Comparison of ENCODE assay signal across 8 cellular contexts in the genomic region with DNA sequence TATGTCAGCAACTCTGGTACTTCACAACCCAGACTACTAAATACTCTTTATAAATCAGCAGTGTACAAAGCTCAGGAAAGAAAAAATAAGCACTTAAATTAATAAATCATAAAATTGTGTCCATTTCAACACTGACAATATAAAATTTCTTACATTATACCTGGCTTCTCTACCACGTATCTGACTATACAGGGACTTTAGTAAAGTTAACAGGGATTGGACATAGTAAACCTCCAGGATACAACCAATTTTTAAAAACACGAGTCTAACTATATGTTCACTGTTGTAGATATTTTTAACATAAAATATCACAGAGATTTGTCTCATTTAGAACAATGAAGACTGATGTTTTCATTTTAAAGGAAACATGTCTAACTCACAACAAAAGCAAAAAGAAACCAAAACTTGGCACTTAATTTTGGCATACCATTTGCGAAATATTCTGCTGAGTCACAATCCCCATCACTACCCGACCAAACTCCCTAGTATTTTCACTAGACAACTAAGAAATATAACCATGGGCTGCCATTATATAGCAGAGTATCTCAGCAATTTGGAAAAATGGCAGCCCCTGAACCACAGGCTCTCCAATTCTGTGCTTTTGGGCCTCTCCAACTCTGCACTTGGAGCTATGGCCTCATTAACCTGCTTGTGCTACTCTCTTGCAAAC. TPM values are rescaled to one million over a fixed set of nuclear protein-coding genes. Genes with fewer than 3 reads are reported as not detected.
DNase-seq lines count a peak whose midpoint lies in the region; ATAC-seq lines count a peak whose summit lies in the region.

No MANE protein-coding gene starts in this region.

- H3K4me1 Mint-ChIP-seq in central memory CD8-positive, alpha-beta T cell = peaks cover 54% of the 10 kb centered on the region

- no peak overlapping the region for H3K14ac ChIP-seq in trophoblast cell (ENCODE audit: low read length)

- H3K36me3 Mint-ChIP-seq in central memory CD8-positive, alpha-beta T cell (ENCODE audit: insufficient read depth) = peaks cover under 1% of the 10 kb centered on the region

- H3K27ac Mint-ChIP-seq in central memory CD8-positive, alpha-beta T cell (ENCODE audit: low read depth) = peak overlapping the region; percentile 72

- H2BK12ac ChIP-seq in trophoblast cell (ENCODE audit: low read length) = no peak overlapping the region

- no peak overlapping the region for H3K4me3 ChIP-seq in trophoblast cell (ENCODE audit: low read depth, low read length)

- H3K23ac ChIP-seq in trophoblast cell (ENCODE audit: low read length) = no peak overlapping the region

- no peaks in the 10 kb centered on the region for H3K27me3 ChIP-seq in trophoblast cell (ENCODE audit: insufficient read depth, low read length)

- no peak overlapping the region for H4K8ac ChIP-seq in trophoblast cell (ENCODE audit: low read depth, low read length)

- peak overlapping the region; percentile 82 for H3K4ac ChIP-seq in trophoblast cell (ENCODE audit: low read depth, low read length)

- H3K4me1 ChIP-seq in trophoblast cell (ENCODE audit: control insufficient read depth in 1 of 2, insufficient read depth in 2 of 2, low read length in 2 of 2) = peaks cover 2 to 6% of the 10 kb centered on the region in 2 experiments

- H3K79me1 ChIP-seq in trophoblast cell (ENCODE audit: low read length) = no peaks in the 10 kb centered on the region

- H3K79me2 ChIP-seq in trophoblast cell (ENCODE audit: control insufficient read depth, insufficient read depth, low read length, poor library complexity) = peaks cover 5% of the 10 kb centered on the region

- H3K18ac ChIP-seq in trophoblast cell (ENCODE audit: low read length) = no peak overlapping the region

- no peak overlapping the region for H3K4me2 ChIP-seq in trophoblast cell (ENCODE audit: low read length)

- no peaks in the 10 kb centered on the region for H3K9me3 Mint-ChIP-seq in central memory CD8-positive, alpha-beta T cell

- no peak overlapping the region for H3K9ac ChIP-seq in trophoblast cell (ENCODE audit: low read length)

- ATAC-seq in central memory CD8-positive, alpha-beta T cell (replicated peaks; ENCODE audit: extremely low read depth, poor library complexity, severe bottlenecking) = peak; percentile 40
- ATAC-seq in GM21526 (IDR thresholded peaks at IDR 0.05; ENCODE audit: low FRiP score, unreplicated experiment) = no peak

- peak overlapping the region; percentile 27 for H3K4me3 Mint-ChIP-seq in central memory CD8-positive, alpha-beta T cell

- no peak overlapping the region for H2BK120ac ChIP-seq in trophoblast cell (ENCODE audit: insufficient read depth, low read length, poor library complexity)

- no peak overlapping the region for H2AFZ ChIP-seq in trophoblast cell (ENCODE audit: insufficient read depth, low read length, poor library complexity)

- H3K36me3 ChIP-seq in trophoblast cell (ENCODE audit: control insufficient read depth in 1 of 2, insufficient read depth in 2 of 2, low read length in 2 of 2) = no peaks in the 10 kb centered on the region

- peak; percentile 52 for DNase-seq in GM03348 (ENCODE audit: low spot score)
- peak; percentile 49 to 59 for DNase-seq in NOMO-1 (lab: John Stamatoyannopoulos, UW; ENCODE audit: unreplicated experiment in 2 of 2)
- no peak for DNase-seq in central memory CD8-positive, alpha-beta T cell (ENCODE audit: low spot score in 2 of 2)
- no peak for DNase-seq in trophoblast cell
- DNase-seq in COLO668 (lab: John Stamatoyannopoulos, UW; ENCODE audit: unreplicated experiment) = no peak
- DNase-seq in stimulated activated naive CD4-positive, alpha-beta T cell treated with Interleukin-2 at 50 U/mL for 16 hours (lab: John Stamatoyannopoulos, UW) = no peak
- no peak for DNase-seq in NCI-H510A treated with DMSO at 0.1 percent for 48 hours (lab: John Stamatoyannopoulos, UW)

- no CpG with 5 or more reads among the region's 4 CpGs for WGBS in trophoblast cell (ENCODE audit: extremely low coverage, insufficient coverage, insufficient read length)

- no peak overlapping the region for H2BK5ac ChIP-seq in trophoblast cell (ENCODE audit: low read depth, low read length, poor library complexity)

- H3K27ac ChIP-seq in trophoblast cell (ENCODE audit: low read depth, low read length) = no peak overlapping the region

- no peak overlapping the region for H4K12ac ChIP-seq in trophoblast cell (ENCODE audit: low read depth, low read length)

- no peak overlapping the region for H2AK5ac ChIP-seq in trophoblast cell (ENCODE audit: low read length)

- no peaks in the 10 kb centered on the region for H3K27me3 Mint-ChIP-seq in central memory CD8-positive, alpha-beta T cell

- no peak overlapping the region for H4K91ac ChIP-seq in trophoblast cell (ENCODE audit: low read depth, low read length)

- H3K9me3 ChIP-seq in trophoblast cell (ENCODE audit: insufficient read depth, low read depth, low read length) = no peaks in the 10 kb centered on the region

RNA-seq across cellular contexts. Expression of gene FAM169A, which starts 14.4 kb away (rescaled TPM):
- 22.4 and 22.6 TPM in 2 replicates for polyA plus RNA-seq in trophoblast cell (2013)

Comparison
In these comparisons a context has a peak if more than half of its experiments do, and no peak if none do; other contexts are left out.
1. DNase-seq: peak in GM03348 (single experiment) and NOMO-1 (2 of 2); none in central memory CD8-positive, alpha-beta T cell (0 of 2), trophoblast cell (0 of 2), COLO668 (single experiment), stimulated activated naive CD4-positive, alpha-beta T cell treated with Interleukin-2 at 50 U/mL for 16 hours (single experiment) and NCI-H510A treated with DMSO at 0.1 percent for 48 hours (single experiment).